Comparison of ENCODE assay signal across 1 cellular context in genomic region chr19:39335168-39335567, GRCh38.
TF ChIP-seq lines count a peak whose summit lies in the region.

No MANE protein-coding gene starts in this region.

TF ChIP-seq in HEK293, 187 proteins besides CTCF, POLR2A, EP300 and RAD21 (continued from another document):
- no peak for TF ChIP-seq ELK4 (IDR thresholded peaks at IDR 0.05; ENCODE audit: borderline replicate concordance, low read depth, low read length)
